Comparison of ENCODE assay signal across 1 cellular context in genomic region chr18:58100154-58100553, GRCh38.
TF ChIP-seq lines count a peak whose summit lies in the region.

No MANE protein-coding gene starts in this region.

TF ChIP-seq in GM12878, 131 proteins besides CTCF, POLR2A, EP300 and RAD21 (continues in another document):
- TF ChIP-seq SP1 (IDR thresholded peaks at IDR 0.05; ENCODE audit: low read depth, low read length) (no peak), NRF1 (conservative IDR thresholded peaks at IDR 0.05; ENCODE audit: low read depth, low read length) (no peak), PRDM15 (CRISPR knock-in tag; IDR thresholded peaks at IDR 0.05) (no peak), RELA (IDR thresholded peaks at IDR 0.05; ENCODE audit: borderline replicate concordance, partially characterized antibody) (peak; percentile 40), SPI1 (IDR thresholded peaks at IDR 0.05; ENCODE audit: borderline replicate concordance, insufficient read depth, low read depth, low read length) (peak; percentile 3; the same call in 1 of the 2 replicates), YY1 (IDR thresholded peaks at IDR 0.05; ENCODE audit: low read depth, low read length) (no peak), PKNOX1 (IDR thresholded peaks at IDR 0.05) (peak; percentile 68), SUZ12 (IDR thresholded peaks at IDR 0.05; ENCODE audit: unreplicated experiment) (no peak), RAD51 (IDR thresholded peaks at IDR 0.05) (no peak), DPF2 (IDR thresholded peaks at IDR 0.05) (peak; percentile 41; the same call in 1 of the 2 replicates), ZNF592 (IDR thresholded peaks at IDR 0.05) (no peak), RBBP5 (conservative IDR thresholded peaks at IDR 0.05) (no peak), SKIL (IDR thresholded peaks at IDR 0.05; ENCODE audit: low read depth, poor library complexity, severe bottlenecking) (peak; percentile 30), E4F1 (IDR thresholded peaks at IDR 0.05; ENCODE audit: borderline replicate concordance, partially characterized antibody) (no peak), CREB1 (IDR thresholded peaks at IDR 0.05; ENCODE audit: low read depth) (no peak), ZNF274 (IDR thresholded peaks at IDR 0.05; ENCODE audit: insufficient read depth, insufficient read length) (no peak), ZNF217 (IDR thresholded peaks at IDR 0.05) (no peak), ZNF384 (IDR thresholded peaks at IDR 0.05; ENCODE audit: borderline replicate concordance, low read depth, low read length) (no peak), PAX8 (IDR thresholded peaks at IDR 0.05) (no peak), IKZF2 (IDR thresholded peaks at IDR 0.05) (peak in 1 of 2 experiments; percentile 48; a peak in 1 of 4 replicates), MTA2 (IDR thresholded peaks at IDR 0.05; ENCODE audit: low read depth) (peak; percentile 86), IRF5 (IDR thresholded peaks at IDR 0.05; ENCODE audit: borderline replicate concordance) (no peak), PML (IDR thresholded peaks at IDR 0.05; ENCODE audit: low read length) (no peak), USF2 (IDR thresholded peaks at IDR 0.05; ENCODE audit: borderline replicate concordance, low read depth, low read length) (no peak), CEBPZ (IDR thresholded peaks at IDR 0.05; ENCODE audit: low read depth, low read length) (no peak), NKRF (conservative IDR thresholded peaks at IDR 0.05) (no peak), CBFB (IDR thresholded peaks at IDR 0.05; ENCODE audit: low read depth) (no peak), RB1 (IDR thresholded peaks at IDR 0.05; ENCODE audit: borderline replicate concordance) (no peak), RCOR1 (conservative IDR thresholded peaks at IDR 0.05; ENCODE audit: low read depth, low read length) (no peak), POU2F2 (IDR thresholded peaks at IDR 0.05; ENCODE audit: borderline replicate concordance, low read depth, low read length) (no peak), BMI1 (IDR thresholded peaks at IDR 0.05; ENCODE audit: borderline replicate concordance) (no peak), NFXL1 (IDR thresholded peaks at IDR 0.05; ENCODE audit: borderline replicate concordance) (no peak), FOXK2 (IDR thresholded peaks at IDR 0.05) (no peak), MYB (IDR thresholded peaks at IDR 0.05; ENCODE audit: borderline replicate concordance, low read depth, low read length) (no peak), EED (IDR thresholded peaks at IDR 0.05; ENCODE audit: low read depth) (no peak), NR2C1 (IDR thresholded peaks at IDR 0.05) (no peak), STAT3 (IDR thresholded peaks at IDR 0.05; ENCODE audit: low read depth, low read length) (no peak)
